ENCODE assay signal across 10 cellular contexts in the genomic region with DNA sequence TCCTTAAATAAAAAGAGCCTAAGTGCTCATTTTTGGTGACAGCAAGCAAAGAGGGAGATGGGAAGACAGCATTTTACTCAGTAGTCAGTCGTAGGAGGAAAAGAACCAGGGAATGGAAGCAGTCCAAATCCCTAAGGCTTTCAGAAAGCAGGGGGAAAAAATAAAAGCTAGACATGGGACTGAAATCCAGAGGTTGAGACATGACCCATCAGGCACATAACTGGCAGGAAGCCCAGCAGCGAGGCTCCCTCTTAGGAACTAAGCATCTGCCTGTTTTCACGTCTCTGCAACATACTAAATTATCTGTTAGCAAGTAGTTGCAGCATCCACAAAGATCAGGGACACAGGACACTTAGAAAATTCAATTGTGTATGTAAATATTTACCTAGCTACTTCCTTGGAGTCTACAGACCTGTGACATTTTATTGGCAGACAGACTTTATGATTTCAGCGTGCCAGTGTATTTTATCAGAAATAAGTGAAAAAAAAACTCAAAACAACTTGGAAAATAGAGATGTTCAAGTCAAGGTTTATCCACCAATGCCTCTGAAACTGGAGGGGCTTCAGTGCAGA.
DNase-seq lines count a peak whose midpoint lies in the region; ATAC-seq and TF ChIP-seq lines count a peak whose summit lies in the region.
"Had no signal": no experiment of that assay in that cellular context is flagged by ENCODE, and none has a peak within 500 bp of the region (broad histone marks: within the 10 kb centered on the region; RNA-seq: fewer than 3 reads in every experiment).

No MANE protein-coding gene starts in this region.

- POLR2A ChIA-PET in A673 (lab: Charles Lee; ENCODE audit: low non-redundant PET), result no interaction called here

- DNase-seq in astrocyte of the spinal cord (ENCODE audit: low read depth, low spot score) (peak; percentile 70), left cardiac atrium (peak; percentile 79), psoas muscle (peak; percentile 59 to 72), A673 (ENCODE audit: low spot score) (no peak), HPDE6-E6E7 (ENCODE audit: extremely low spot score) (no peak)
- DNase-seq: activated CD4-positive, alpha-beta memory T cell treated with anti-CD3 and anti-CD28 coated beads for 36 hours; NCI-H1092 treated with DMSO at 0.1 percent for 48 hours had no signal

- intact Hi-C loops in left cardiac atrium (cut with DNase I), result loop anchor here in 1 of 2 donors (10.0 kb wide), 1 partner anchor 122 kb away; a partner anchor contains a TSS
- intact Hi-C loops in psoas muscle (cut with DNase I), result no loop called here
- intact Hi-C loops in A673 (cut with micrococcal nuclease; ENCODE audit: unreplicated experiment), result no loop called here

- 31 to 35% (median 35%) methylated on average over 4 of the region's 4 CpGs for WGBS in psoas muscle, 3 donors

- H3K27ac ChIP-seq in C4-2B, result peak overlapping the region; percentile 79; the same call in 1 of the 2 replicates
- H3K27ac ChIP-seq in psoas muscle, result peak overlapping the region; percentile 65
- H3K27ac ChIP-seq in A673 (ENCODE audit: low read depth, low read length, poor library complexity, severe bottlenecking), result no peak overlapping the region

- H3K4me3 ChIP-seq in astrocyte of the spinal cord (ENCODE audit: low read depth, low read length), result no peak overlapping the region
- H3K4me3 ChIP-seq in psoas muscle, result no peak overlapping the region
- H3K4me3 ChIP-seq in A673 (ENCODE audit: low read depth, low read length, poor library complexity, severe bottlenecking), result no peak overlapping the region

- H3K4me1 ChIP-seq in psoas muscle (no peaks in the 10 kb centered on the region), A673 (ENCODE audit: insufficient read depth, low read length, poor library complexity, severe bottlenecking) (peaks cover 9% of the 10 kb centered on the region)

- CTCF ChIA-PET in A673 (lab: Charles Lee), result no interaction called here

- in situ Hi-C loops in astrocyte of the spinal cord (cut with HindIII; ENCODE audit: low sequenced_read_pairs), result no loop called here

- no TSS peak for BruUV-seq in A673 (replicated peaks; lab: Mats Ljungman, UMichigan)

- H3K9me3 ChIP-seq in psoas muscle (no peaks in the 10 kb centered on the region), A673 (ENCODE audit: low read depth, low read length, poor library complexity, severe bottlenecking) (no peaks in the 10 kb centered on the region)

- peak; percentile 64 to 78 for ATAC-seq in left cardiac atrium
- ATAC-seq in psoas muscle, result peak in 1 of 4 donors; percentile 25
- ATAC-seq in GM21576 (IDR thresholded peaks at IDR 0.05; ENCODE audit: unreplicated experiment), result no peak
- no peak for ATAC-seq in HG02981 (IDR thresholded peaks at IDR 0.05; ENCODE audit: unreplicated experiment)

- TF ChIP-seq CTCF in C4-2B (conservative IDR thresholded peaks at IDR 0.05), result no peak
- no peak for TF ChIP-seq CTCF in astrocyte of the spinal cord (IDR thresholded peaks at IDR 0.05; ENCODE audit: low read depth, low read length)
- no peak for TF ChIP-seq CTCF in psoas muscle (IDR thresholded peaks at IDR 0.05)
- no peak for TF ChIP-seq CTCF in A673 (conservative IDR thresholded peaks at IDR 0.05; ENCODE audit: low read depth, low read length)

- no peaks in the 10 kb centered on the region for H3K36me3 ChIP-seq in psoas muscle (ENCODE audit: insufficient read depth in 1 of 2, low read depth in 1 of 2)
- no peaks in the 10 kb centered on the region for H3K36me3 ChIP-seq in A673 (ENCODE audit: insufficient read depth, low read length, poor library complexity, severe bottlenecking)

- H3K27me3 ChIP-seq in psoas muscle (ENCODE audit: insufficient read depth in 3 of 3, low read length in 2 of 3) (no peaks in the 10 kb centered on the region), A673 (replicated peaks; ENCODE audit: insufficient read depth, low read depth, low read length, poor library complexity) (no peaks in the 10 kb centered on the region)

Comparison
In these comparisons a context has a peak if more than half of its experiments do, and no peak if none do; other contexts are left out.
1. DNase-seq: peak in astrocyte of the spinal cord (single experiment), left cardiac atrium (single experiment) and psoas muscle (2 of 2); none in A673 (single experiment) and HPDE6-E6E7 (single experiment).
2. ATAC-seq: peak in left cardiac atrium (2 of 2); none in GM21576 (single experiment) and HG02981 (single experiment).